7 cellular contexts compared by ENCODE assay signal in genomic region chrX:155026420-155026726, GRCh38. TPM values are rescaled to one million over a fixed set of nuclear protein-coding genes. Genes with fewer than 3 reads are reported as not detected.
DNase-seq lines count a peak whose midpoint lies in the region; ATAC-seq and TF ChIP-seq lines count a peak whose summit lies in the region.

No MANE protein-coding gene starts in this region.

- H3K4me3 ChIP-seq in iPS-11a (ENCODE audit: low read depth, low read length), result peak overlapping the region; percentile 39

- H3K4me3 Mint-ChIP-seq in HFFc6, result peak overlapping the region; percentile 85
- H3K4me3 Mint-ChIP-seq in activated T-helper 1 cell treated with anti-CD3 and anti-CD28 coated beads, Interleukin-12 subunit alpha, Interleukin-12 subunit beta, Interleukin-2, Interleukin-4 antibody, amounts not matched to agents 30 ng/mL and 10 ng/mL and 1 ng/mL, durations not matched to agents 14 hours and 24 hours and 36 hours, result peak overlapping the region; percentile 76
- H3K4me3 Mint-ChIP-seq in stimulated activated naive B cell treated with anti-CD40 and anti-IgM and Interleukin-4, amounts not matched to agents 10 μg/mL and 1 μg/mL and 100 μg/mL, for 72 hours, result peak overlapping the region; percentile 77 to 82

- no peaks in the 10 kb centered on the region for H3K9me3 Mint-ChIP-seq in HFFc6
- no peaks in the 10 kb centered on the region for H3K9me3 Mint-ChIP-seq in activated T-helper 1 cell treated with anti-CD3 and anti-CD28 coated beads, Interleukin-12 subunit alpha, Interleukin-12 subunit beta, Interleukin-2, Interleukin-4 antibody, amounts not matched to agents 30 ng/mL and 10 ng/mL and 1 ng/mL, durations not matched to agents 14 hours and 24 hours and 36 hours
- H3K9me3 Mint-ChIP-seq in stimulated activated naive B cell treated with anti-CD40 and anti-IgM and Interleukin-4, amounts not matched to agents 10 μg/mL and 1 μg/mL and 100 μg/mL, for 72 hours, result no peaks in the 10 kb centered on the region

- intact Hi-C loops in activated T-helper 1 cell treated with anti-CD3 and anti-CD28 coated beads, Interleukin-12 subunit alpha, Interleukin-12 subunit beta, Interleukin-2, Interleukin-4 antibody, amounts not matched to agents 30 ng/mL and 10 ng/mL and 1 ng/mL, durations not matched to agents 14 hours and 24 hours and 36 hours (cut with micrococcal nuclease), result loop anchor here (1.0 to 5.0 kb wide), 6 partner anchors 46 to 929 kb away; partner anchors contain the start of genes MECP2, VAMP7 and VBP1

- no peak for ATAC-seq in stimulated activated naive B cell treated with anti-CD40 and anti-IgM and Interleukin-4, amounts not matched to agents 10 μg/mL and 1 μg/mL and 100 μg/mL, for 72 hours (replicated peaks)
- no peak for ATAC-seq in HG02571 (IDR thresholded peaks at IDR 0.05; ENCODE audit: unreplicated experiment)
- no peak for ATAC-seq in HG02938 (IDR thresholded peaks at IDR 0.05; ENCODE audit: unreplicated experiment)

- TF ChIP-seq CTCF in HFFc6 (IDR thresholded peaks at IDR 0.05), result no peak

- no peak for DNase-seq in HFFc6
- DNase-seq in activated T-helper 1 cell treated with anti-CD3 and anti-CD28 coated beads, Interleukin-12 subunit alpha, Interleukin-12 subunit beta, Interleukin-2, Interleukin-4 antibody, amounts not matched to agents 30 ng/mL and 10 ng/mL and 1 ng/mL, durations not matched to agents 14 hours and 24 hours and 36 hours (ENCODE audit: low spot score), result no peak
- no peak for DNase-seq in stimulated activated naive B cell treated with anti-CD40 and anti-IgM and Interleukin-4, amounts not matched to agents 10 μg/mL and 1 μg/mL and 100 μg/mL, for 72 hours
- DNase-seq in hepatic stellate cell (ENCODE audit: low spot score), result no peak

- H3K4me1 Mint-ChIP-seq in HFFc6 (ENCODE audit: low read depth), result peaks cover 12% of the 10 kb centered on the region
- peaks cover 21% of the 10 kb centered on the region for H3K4me1 Mint-ChIP-seq in activated T-helper 1 cell treated with anti-CD3 and anti-CD28 coated beads, Interleukin-12 subunit alpha, Interleukin-12 subunit beta, Interleukin-2, Interleukin-4 antibody, amounts not matched to agents 30 ng/mL and 10 ng/mL and 1 ng/mL, durations not matched to agents 14 hours and 24 hours and 36 hours (ENCODE audit: low read depth)
- peaks cover 9 to 22% of the 10 kb centered on the region in 2 donors for H3K4me1 Mint-ChIP-seq in stimulated activated naive B cell treated with anti-CD40 and anti-IgM and Interleukin-4, amounts not matched to agents 10 μg/mL and 1 μg/mL and 100 μg/mL, for 72 hours

- H3K36me3 Mint-ChIP-seq in HFFc6 (ENCODE audit: low read depth), result no peaks in the 10 kb centered on the region
- no peaks in the 10 kb centered on the region for H3K36me3 Mint-ChIP-seq in activated T-helper 1 cell treated with anti-CD3 and anti-CD28 coated beads, Interleukin-12 subunit alpha, Interleukin-12 subunit beta, Interleukin-2, Interleukin-4 antibody, amounts not matched to agents 30 ng/mL and 10 ng/mL and 1 ng/mL, durations not matched to agents 14 hours and 24 hours and 36 hours (ENCODE audit: low read depth)
- H3K36me3 Mint-ChIP-seq in stimulated activated naive B cell treated with anti-CD40 and anti-IgM and Interleukin-4, amounts not matched to agents 10 μg/mL and 1 μg/mL and 100 μg/mL, for 72 hours, result peaks cover 3 to 4% of the 10 kb centered on the region in 2 donors

- H3K27me3 Mint-ChIP-seq in HFFc6 (ENCODE audit: insufficient read depth), result no peaks in the 10 kb centered on the region; the same call in none of the 2 replicates
- H3K27me3 Mint-ChIP-seq in activated T-helper 1 cell treated with anti-CD3 and anti-CD28 coated beads, Interleukin-12 subunit alpha, Interleukin-12 subunit beta, Interleukin-2, Interleukin-4 antibody, amounts not matched to agents 30 ng/mL and 10 ng/mL and 1 ng/mL, durations not matched to agents 14 hours and 24 hours and 36 hours (ENCODE audit: insufficient read depth), result peaks cover 10% of the 10 kb centered on the region
- H3K27me3 Mint-ChIP-seq in stimulated activated naive B cell treated with anti-CD40 and anti-IgM and Interleukin-4, amounts not matched to agents 10 μg/mL and 1 μg/mL and 100 μg/mL, for 72 hours, result no peaks in the 10 kb centered on the region

- H3K27ac Mint-ChIP-seq in HFFc6, result peak overlapping the region; percentile 89
- peak overlapping the region; percentile 84 for H3K27ac Mint-ChIP-seq in activated T-helper 1 cell treated with anti-CD3 and anti-CD28 coated beads, Interleukin-12 subunit alpha, Interleukin-12 subunit beta, Interleukin-2, Interleukin-4 antibody, amounts not matched to agents 30 ng/mL and 10 ng/mL and 1 ng/mL, durations not matched to agents 14 hours and 24 hours and 36 hours
- H3K27ac Mint-ChIP-seq in stimulated activated naive B cell treated with anti-CD40 and anti-IgM and Interleukin-4, amounts not matched to agents 10 μg/mL and 1 μg/mL and 100 μg/mL, for 72 hours, result peak overlapping the region; percentile 84

RNA-seq across cellular contexts. Expression of gene FUNDC2, which starts 0.3 kb away (rescaled TPM):
- total RNA-seq in HFFc6 (2021; fragmentation: NEBNext Ultra II Directional; extraction: Animal tissue kit (Norgen Biotek cat#: 25700)), result 10 to 100 TPM; 50.8 to 55.7 (median 53.3) TPM
- total RNA-seq in activated T-helper 1 cell treated with anti-CD3 and anti-CD28 coated beads, Interleukin-12 subunit alpha, Interleukin-12 subunit beta, Interleukin-2, Interleukin-4 antibody, amounts not matched to agents 30 ng/mL and 10 ng/mL and 1 ng/mL, durations not matched to agents 14 hours and 24 hours and 36 hours, result 74.1 and 79.1 TPM in 2 replicates

RNA-seq across cellular contexts. Expression of gene F8, which starts 3.9 kb away (rescaled TPM):
- 1 to 10 TPM; 1.0 to 1.6 (median 1.4) TPM for total RNA-seq in HFFc6 (2021; fragmentation: NEBNext Ultra II Directional; extraction: Animal tissue kit (Norgen Biotek cat#: 25700))
- 2.7 and 2.9 TPM in 2 replicates for total RNA-seq in activated T-helper 1 cell treated with anti-CD3 and anti-CD28 coated beads, Interleukin-12 subunit alpha, Interleukin-12 subunit beta, Interleukin-2, Interleukin-4 antibody, amounts not matched to agents 30 ng/mL and 10 ng/mL and 1 ng/mL, durations not matched to agents 14 hours and 24 hours and 36 hours

RNA-seq across cellular contexts. Expression of gene CMC4, which starts 44.6 kb away (rescaled TPM):
- 1 to 10 TPM; 4.6 to 7.4 (median 6.3) TPM for total RNA-seq in HFFc6 (2021; fragmentation: NEBNext Ultra II Directional; extraction: Animal tissue kit (Norgen Biotek cat#: 25700))
- 1.3 and 3.0 TPM in 2 replicates for total RNA-seq in activated T-helper 1 cell treated with anti-CD3 and anti-CD28 coated beads, Interleukin-12 subunit alpha, Interleukin-12 subunit beta, Interleukin-2, Interleukin-4 antibody, amounts not matched to agents 30 ng/mL and 10 ng/mL and 1 ng/mL, durations not matched to agents 14 hours and 24 hours and 36 hours

RNA-seq across cellular contexts. Expression of gene MTCP1, which starts 44.6 kb away (rescaled TPM):
- total RNA-seq in HFFc6 (2021; fragmentation: NEBNext Ultra II Directional; extraction: Animal tissue kit (Norgen Biotek cat#: 25700)), result 10 to 100 TPM; 12.4 to 15.8 (median 14.3) TPM
- 9.1 and 12.7 TPM in 2 replicates for total RNA-seq in activated T-helper 1 cell treated with anti-CD3 and anti-CD28 coated beads, Interleukin-12 subunit alpha, Interleukin-12 subunit beta, Interleukin-2, Interleukin-4 antibody, amounts not matched to agents 30 ng/mL and 10 ng/mL and 1 ng/mL, durations not matched to agents 14 hours and 24 hours and 36 hours

RNA-seq across cellular contexts. Expression of gene BRCC3, which starts 44.9 kb away (rescaled TPM):
- total RNA-seq in HFFc6 (2021; fragmentation: NEBNext Ultra II Directional; extraction: Animal tissue kit (Norgen Biotek cat#: 25700)), result 10 to 100 TPM; 24.5 to 27.8 (median 26.0) TPM
- total RNA-seq in activated T-helper 1 cell treated with anti-CD3 and anti-CD28 coated beads, Interleukin-12 subunit alpha, Interleukin-12 subunit beta, Interleukin-2, Interleukin-4 antibody, amounts not matched to agents 30 ng/mL and 10 ng/mL and 1 ng/mL, durations not matched to agents 14 hours and 24 hours and 36 hours, result 28.9 and 30.5 TPM in 2 replicates
